ENCODE assay signal across 21 cellular contexts in the genomic region with DNA sequence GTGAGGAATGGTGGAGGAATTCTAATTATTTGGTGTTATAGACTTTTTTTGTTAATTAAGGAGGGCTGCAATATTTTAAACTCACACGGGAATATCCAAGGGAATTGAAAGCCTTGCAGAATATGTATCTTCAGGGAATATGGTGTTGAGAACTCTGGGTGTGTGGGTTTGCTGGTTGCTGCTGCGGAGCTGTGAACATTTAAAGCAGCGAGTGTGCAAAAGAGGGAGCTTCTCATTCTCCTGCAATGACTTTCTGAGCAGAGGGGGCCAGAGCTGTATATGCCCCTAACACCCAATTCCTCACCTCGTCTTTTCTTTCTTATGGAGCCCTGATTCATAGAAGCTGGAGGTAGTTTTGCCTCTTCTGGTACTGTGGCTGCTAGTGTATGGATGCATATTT.
DNase-seq lines count a peak whose midpoint lies in the region; ATAC-seq and TF ChIP-seq lines count a peak whose summit lies in the region.
"Had no signal": no experiment of that assay in that cellular context is flagged by ENCODE, and none has a peak within 500 bp of the region (broad histone marks: within the 10 kb centered on the region; RNA-seq: fewer than 3 reads in every experiment).

No MANE protein-coding gene starts in this region.

- H3K4me1 Mint-ChIP-seq in HFFc6 (ENCODE audit: low read depth) (peaks cover 51% of the 10 kb centered on the region), neural crest cell (no peaks in the 10 kb centered on the region)
- no peaks in the 10 kb centered on the region for H3K4me1 Mint-ChIP-seq in natural killer cell treated with Interleukin-12 subunit alpha and Interleukin-12 subunit beta and Interleukin-15 and Interleukin-18, amount 100 ng/mL, for 72 hours (ENCODE audit: low read depth in 2 of 2)
- H3K4me1 Mint-ChIP-seq: CD14-positive monocyte; CD8-positive, alpha-beta memory T cell had no signal

- H3K27ac ChIP-seq in caudate nucleus (ENCODE audit: low read depth, low read length), result peak overlapping the region; percentile 22
- H3K27ac ChIP-seq: A549; BLaER1 treated with 17β-estradiol and CSF1 and Interleukin-3, amounts not matched to agents 10 nM and 100 nM had no signal

- TF ChIP-seq CTCF in HFFc6 (IDR thresholded peaks at IDR 0.05) (no peak), neural crest cell (conservative IDR thresholded peaks at IDR 0.05) (no peak)

- H3K36me3 Mint-ChIP-seq in HFFc6 (ENCODE audit: low read depth) (peaks cover 6% of the 10 kb centered on the region; the same call in 1 of the 2 replicates), neural crest cell (ENCODE audit: low read depth) (no peaks in the 10 kb centered on the region)
- H3K36me3 Mint-ChIP-seq in natural killer cell treated with Interleukin-12 subunit alpha and Interleukin-12 subunit beta and Interleukin-15 and Interleukin-18, amount 100 ng/mL, for 72 hours, result no peaks in the 10 kb centered on the region
- H3K36me3 Mint-ChIP-seq: CD14-positive monocyte; CD8-positive, alpha-beta memory T cell had no signal

- peak overlapping the region; percentile 19; the same call in 1 of the 2 replicates for H3K27ac Mint-ChIP-seq in HFFc6
- H3K27ac Mint-ChIP-seq in neural crest cell (ENCODE audit: unreplicated experiment), result peak overlapping the region; percentile 53
- no peak overlapping the region for H3K27ac Mint-ChIP-seq in natural killer cell treated with Interleukin-12 subunit alpha and Interleukin-12 subunit beta and Interleukin-15 and Interleukin-18, amount 100 ng/mL, for 72 hours
- H3K27ac Mint-ChIP-seq: CD14-positive monocyte; CD4-positive, alpha-beta T cell; GM23338; H9 had no signal

- no peak for ATAC-seq in natural killer cell treated with Interleukin-12 subunit alpha and Interleukin-12 subunit beta and Interleukin-15 and Interleukin-18, amount 100 ng/mL, for 72 hours
- ATAC-seq: A549, GM12878, GM23338, HCT116 had no signal

- no peak overlapping the region for H3K4me3 Mint-ChIP-seq in HFFc6
- H3K4me3 Mint-ChIP-seq in neural crest cell, result no peak overlapping the region
- no peak overlapping the region for H3K4me3 Mint-ChIP-seq in natural killer cell treated with Interleukin-12 subunit alpha and Interleukin-12 subunit beta and Interleukin-15 and Interleukin-18, amount 100 ng/mL, for 72 hours
- H3K4me3 Mint-ChIP-seq: CD14-positive monocyte; CD4-positive, alpha-beta T cell; CD8-positive, alpha-beta memory T cell; GM23338; H9 had no signal

- DNase-seq in HFFc6, result no peak
- peak in 4 of 61 donors; percentile 3 to 35 (median 20) for DNase-seq in caudate nucleus (lab: John Stamatoyannopoulos, UW)
- DNase-seq in neural crest cell (ENCODE audit: low read depth, low spot score), result no peak
- peak; percentile 23 for DNase-seq in superior temporal gyrus (ENCODE audit: extremely low spot score)
- DNase-seq in GF-D8 (lab: John Stamatoyannopoulos, UW), result no peak
- DNase-seq in natural killer cell treated with Interleukin-12 subunit alpha and Interleukin-12 subunit beta and Interleukin-15 and Interleukin-18, amount 100 ng/mL, for 72 hours (ENCODE audit: low spot score), result no peak
- DNase-seq in NCI-H82 treated with DMSO at 0.1 percent for 48 hours (lab: John Stamatoyannopoulos, UW; ENCODE audit: unreplicated experiment), result no peak
- DNase-seq: 8988T; ACHN; AML-193; BE2C; Calu3; CD4-positive, alpha-beta T cell; CD8-positive, alpha-beta memory T cell; H9 had no signal

- no peaks in the 10 kb centered on the region for H3K27me3 Mint-ChIP-seq in HFFc6 (ENCODE audit: insufficient read depth)
- H3K27me3 Mint-ChIP-seq in neural crest cell (ENCODE audit: low read depth), result peaks cover under 1% of the 10 kb centered on the region
- peaks cover 17 to 36% of the 10 kb centered on the region in 2 donors for H3K27me3 Mint-ChIP-seq in natural killer cell treated with Interleukin-12 subunit alpha and Interleukin-12 subunit beta and Interleukin-15 and Interleukin-18, amount 100 ng/mL, for 72 hours

- H3K9me3 Mint-ChIP-seq in HFFc6 (no peaks in the 10 kb centered on the region), neural crest cell (no peaks in the 10 kb centered on the region)
- no peaks in the 10 kb centered on the region for H3K9me3 Mint-ChIP-seq in natural killer cell treated with Interleukin-12 subunit alpha and Interleukin-12 subunit beta and Interleukin-15 and Interleukin-18, amount 100 ng/mL, for 72 hours
- H3K9me3 Mint-ChIP-seq: CD4-positive, alpha-beta T cell; GM23338; H9 had no signal

Comparison
In these comparisons a context has a peak if more than half of its experiments do, and no peak if none do; other contexts are left out.
1. H3K27ac Mint-ChIP-seq: peak in HFFc6 (single experiment) and neural crest cell (single experiment); none in natural killer cell treated with Interleukin-12 subunit alpha and Interleukin-12 subunit beta and Interleukin-15 and Interleukin-18, amount 100 ng/mL, for 72 hours (0 of 2).